ENCODE assay signal across 15 cellular contexts in genomic region chr6:19723533-19723932, GRCh38.
A peak's percentile ranks its signal among the peaks of the same experiment; 100 is the strongest.
DNase-seq lines count a peak whose midpoint lies in the region; ATAC-seq, FAIRE-seq and TF ChIP-seq lines count a peak whose summit lies in the region.
"Had no signal": no experiment of that assay in that cellular context is flagged by ENCODE, and none has a peak within 500 bp of the region (broad histone marks: within the 10 kb centered on the region; RNA-seq: fewer than 3 reads in every experiment).

No MANE protein-coding gene starts in this region.

- TF ChIP-seq POLR2A in thyroid gland (IDR thresholded peaks at IDR 0.05) = no peak

- H3K9me3 ChIP-seq in thyroid gland = no peaks in the 10 kb centered on the region

- TF ChIP-seq CTCF in thyroid gland (IDR thresholded peaks at IDR 0.05) = no peak

- no peak overlapping the region for H3K4me3 ChIP-seq in thyroid gland (replicated peaks in 1 of 3)

- H3K36me3 ChIP-seq in thyroid gland = no peaks in the 10 kb centered on the region

- no peak for FAIRE-seq in RCC 7860 (lab: Jason Lieb, UNC)

- peaks cover 4 to 5% of the 10 kb centered on the region in 2 donors for H3K4me1 ChIP-seq in thyroid gland

- intact Hi-C loops in thyroid gland (cut with DNase I) = no loop called here

- DNase-seq in EL (peak; percentile 85), RCC 7860 (ENCODE audit: low spot score) (peak; percentile 8), fibroblast of gingiva (ENCODE audit: low read depth) (peak; percentile 79), smooth muscle cell of the brain vasculature (ENCODE audit: low read depth, low spot score) (peak; percentile 9), SHP77 (lab: John Stamatoyannopoulos, UW) (no peak), COR-L47 (lab: John Stamatoyannopoulos, UW) (no peak), thyroid gland (no peak)
- DNase-seq: activated CD4-positive, CD25-positive, alpha-beta regulatory T cell treated with anti-CD3 and anti-CD28 coated beads, Interleukin-2, amount 50 U/mL, for 72 hours; central memory CD4-positive, alpha-beta T cell; islet precursor cell; KBM-7; naive B cell; NCI-H187 treated with DMSO at 0.1 percent for 48 hours; T-cell had no signal

- H3K27ac ChIP-seq in thyroid gland = no peak overlapping the region

- ATAC-seq in HG02588 (IDR thresholded peaks at IDR 0.05; ENCODE audit: unreplicated experiment) = no peak
- ATAC-seq: T-cell had no signal

- no peaks in the 10 kb centered on the region for H3K27me3 ChIP-seq in thyroid gland

Comparison
In these comparisons a context has a peak if more than half of its experiments do, and no peak if none do; other contexts are left out.
1. DNase-seq: peak in EL (single experiment), RCC 7860 (single experiment), fibroblast of gingiva (single experiment) and smooth muscle cell of the brain vasculature (single experiment); none in SHP77 (0 of 2), COR-L47 (single experiment) and thyroid gland (0 of 2).